21 cellular contexts compared by ENCODE assay signal in the genomic region with DNA sequence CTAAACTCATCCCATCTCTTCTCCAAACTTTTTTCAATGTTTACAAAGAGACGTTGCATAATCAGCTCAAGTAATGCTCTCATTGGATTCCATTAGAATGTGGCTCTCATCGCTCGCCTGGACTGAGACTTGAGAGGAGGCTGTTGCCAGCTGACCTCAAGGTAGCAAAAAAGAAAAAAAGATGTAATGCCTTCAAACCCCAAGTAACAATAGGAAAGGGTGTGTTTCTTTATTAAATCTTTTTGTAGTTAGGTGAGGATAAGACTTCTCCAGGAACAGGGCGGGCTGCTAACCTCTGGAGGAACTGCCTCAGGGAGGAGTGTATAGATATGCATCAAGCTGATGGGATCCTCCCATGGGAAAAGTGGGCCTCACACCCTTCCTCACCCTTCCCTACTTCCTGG. TPM values are rescaled to one million over a fixed set of nuclear protein-coding genes. Genes with fewer than 3 reads are reported as not detected.
A peak's percentile ranks its signal among the peaks of the same experiment; 100 is the strongest.
DNase-seq lines count a peak whose midpoint lies in the region; ATAC-seq and TF ChIP-seq lines count a peak whose summit lies in the region.
"Had no signal": no experiment of that assay in that cellular context is flagged by ENCODE, and none has a peak within 500 bp of the region (broad histone marks: within the 10 kb centered on the region; RNA-seq: fewer than 3 reads in every experiment).

No MANE protein-coding gene starts in this region.

- H3K36me3 Mint-ChIP-seq in neural progenitor cell, result no peaks in the 10 kb centered on the region

- H3K27ac ChIP-seq in GM23248 (no peak overlapping the region), IMR-90 (ENCODE audit: insufficient read depth, low read length) (no peak overlapping the region), epithelial cell of prostate (peak overlapping the region; percentile 98), neural progenitor cell (no peak overlapping the region)
- H3K27ac ChIP-seq: tibial artery had no signal

- peak overlapping the region; percentile 5 for H3K4me3 Mint-ChIP-seq in neural progenitor cell
- H3K4me3 Mint-ChIP-seq: activated CD4-positive, alpha-beta T cell treated with anti-CD3 and anti-CD28 coated beads for 36 hours; dendritic cell treated with granulocyte-macrophage colony-stimulating factor and Interleukin-4, amounts not matched to agents 40 ng/mL and 50 ng/mL, for 4 days; HFFc6; immature natural killer cell had no signal

- H3K18ac ChIP-seq in IMR-90 (ENCODE audit: low read depth, low read length), result no peak overlapping the region

- peaks cover 30% of the 10 kb centered on the region for H3K4me1 Mint-ChIP-seq in neural progenitor cell

- WGBS in GM23248 (ENCODE audit: low coverage in 1 of 2, low lambda C conversion rate in 2 of 2, missing lambda C conversion rate in 2 of 2), 2 experiments, result 63 to 65% methylated on average over 4 of the region's 4 CpGs
- WGBS in IMR-90 (ENCODE audit: extremely low coverage in 2 of 2, insufficient read length in 1 of 2), 2 experiments, result 0% methylated on average over 1 of the region's 4 CpGs; no CpG with 5 or more reads in 1 of the 2 experiments

- TF ChIP-seq POLR2A in IMR-90 (IDR thresholded peaks at IDR 0.05; ENCODE audit: low read depth, low read length), result no peak

- no peak overlapping the region for H4K8ac ChIP-seq in IMR-90 (ENCODE audit: low read depth in 2 of 2, low read length in 2 of 2)

- BruUV-seq in IMR-90 (replicated peaks; lab: Mats Ljungman, UMichigan), result no TSS peak

- TF ChIP-seq RAD21 in IMR-90 (IDR thresholded peaks at IDR 0.05; ENCODE audit: low read length), result no peak

- H3K27me3 ChIP-seq in GM23248 (replicated peaks; ENCODE audit: insufficient read depth), result no peaks in the 10 kb centered on the region
- peaks cover 3% of the 10 kb centered on the region; the same call in 1 of the 2 replicates for H3K27me3 ChIP-seq in IMR-90 (ENCODE audit: control insufficient read depth, insufficient read depth, low read length)
- H3K27me3 ChIP-seq in neural progenitor cell, result peaks cover 100% of the 10 kb centered on the region

- H2BK120ac ChIP-seq in IMR-90 (ENCODE audit: low read depth, low read length), result no peak overlapping the region

- in situ Hi-C loops in GM23248 (cut with MboI), result no loop called here
- in situ Hi-C loops in IMR-90 (cut with MboI; ENCODE audit: low sequenced_read_pairs), result no loop called here

- dilution Hi-C loops in IMR-90 (cut with HindIII; ENCODE audit: low sequenced_read_pairs, unreplicated experiment), result no loop called here

- no peak overlapping the region for H4K5ac ChIP-seq in IMR-90 (ENCODE audit: low read depth, low read length)

- no peak overlapping the region for H2AFZ ChIP-seq in GM23248
- H2AFZ ChIP-seq in IMR-90 (replicated peaks; ENCODE audit: low read length, poor library complexity), result no peak overlapping the region
- no peak overlapping the region for H2AFZ ChIP-seq in neural progenitor cell (replicated peaks)

- H3K9me2 ChIP-seq in GM23248 (ENCODE audit: insufficient read depth), result no peaks in the 10 kb centered on the region

- no peak overlapping the region for H3K4me3 ChIP-seq in GM23248
- no peak overlapping the region for H3K4me3 ChIP-seq in IMR-90 (ENCODE audit: insufficient read depth, low read depth, low read length)
- H3K4me3 ChIP-seq in neural progenitor cell, result no peak overlapping the region
- H3K4me3 ChIP-seq: tibial artery had no signal

- no peaks in the 10 kb centered on the region for H3K79me1 ChIP-seq in IMR-90 (ENCODE audit: low read depth in 1 of 2, low read length in 2 of 2)

- H2BK20ac ChIP-seq in IMR-90 (ENCODE audit: low read depth, low read length), result no peak overlapping the region

- peaks cover 83% of the 10 kb centered on the region for H3K27me3 Mint-ChIP-seq in neural progenitor cell (ENCODE audit: insufficient read depth, low read depth)

- H3K23ac ChIP-seq in IMR-90 (ENCODE audit: low read depth, low read length), result no peak overlapping the region

- H4K20me1 ChIP-seq in GM23248 (ENCODE audit: insufficient read depth) (no peaks in the 10 kb centered on the region), IMR-90 (ENCODE audit: insufficient read depth, low read length) (no peaks in the 10 kb centered on the region), neural progenitor cell (ENCODE audit: low read depth) (peaks cover 44% of the 10 kb centered on the region)

- no peak overlapping the region for H3K27ac Mint-ChIP-seq in neural progenitor cell
- H3K27ac Mint-ChIP-seq: activated CD4-positive, alpha-beta T cell treated with anti-CD3 and anti-CD28 coated beads for 36 hours; activated T-helper 2 cell treated with anti-CD3 and anti-CD28 coated beads, Interferon-gamma antibody, Interleukin-2, Interleukin-4, amounts not matched to agents 10 μg/mL and 5 μg/mL and 100 μg/mL, durations not matched to agents 14 hours and 24 hours and 36 hours; dendritic cell treated with granulocyte-macrophage colony-stimulating factor and Interleukin-4, amounts not matched to agents 40 ng/mL and 50 ng/mL, for 4 days; HFFc6; immature natural killer cell had no signal

- no peak overlapping the region for H2BK15ac ChIP-seq in IMR-90 (ENCODE audit: low read depth, low read length)

- intact Hi-C loops in IMR-90 (cut with micrococcal nuclease), result no loop called here

- POLR2A ChIA-PET in IMR-90 (lab: Charles Lee; ENCODE audit: unreplicated experiment), result no interaction called here

- TF ChIP-seq CTCF in IMR-90 (conservative IDR thresholded peaks at IDR 0.05; ENCODE audit: low read depth, low read length) (no peak), neural progenitor cell (IDR thresholded peaks at IDR 0.05) (no peak)

- DNase-seq in GM23248 (peak; percentile 73), IMR-90 (peak; percentile 69), epithelial cell of prostate (ENCODE audit: low read depth, low spot score) (no peak), neural progenitor cell (ENCODE audit: low spot score) (no peak), iPS-NIHi7 (ENCODE audit: extremely low spot score) (no peak), DMS153 (lab: John Stamatoyannopoulos, UW) (no peak), HPDE6-E6E7 (ENCODE audit: extremely low spot score) (no peak)
- DNase-seq: activated CD4-positive, alpha-beta T cell treated with anti-CD3 and anti-CD28 coated beads for 36 hours; AML-193; COR-L47; erythroblast; GDM1; HFFc6; immature natural killer cell; NCI-H1930; NCI-H510A; stimulated activated naive CD4-positive, alpha-beta T cell treated with Interleukin-2 at 50 U/mL for 16 hours had no signal

- H3K9me3 Mint-ChIP-seq in neural progenitor cell, result peaks cover 2% of the 10 kb centered on the region
- H3K9me3 Mint-ChIP-seq: activated T-helper 2 cell treated with anti-CD3 and anti-CD28 coated beads, Interferon-gamma antibody, Interleukin-2, Interleukin-4, amounts not matched to agents 10 μg/mL and 5 μg/mL and 100 μg/mL, durations not matched to agents 14 hours and 24 hours and 36 hours; dendritic cell treated with granulocyte-macrophage colony-stimulating factor and Interleukin-4, amounts not matched to agents 40 ng/mL and 50 ng/mL, for 4 days; HFFc6 had no signal

- no peaks in the 10 kb centered on the region for H3K9me3 ChIP-seq in GM23248 (ENCODE audit: low read depth)
- no peaks in the 10 kb centered on the region for H3K9me3 ChIP-seq in IMR-90 (ENCODE audit: control insufficient read depth, insufficient read depth, low read length)
- H3K9me3 ChIP-seq in neural progenitor cell (ENCODE audit: low read depth), result no peaks in the 10 kb centered on the region
- H3K9me3 ChIP-seq: tibial artery had no signal

- peaks cover 20% of the 10 kb centered on the region for H3K4me1 ChIP-seq in GM23248 (ENCODE audit: insufficient read depth)
- no peaks in the 10 kb centered on the region; the same call in 1 of the 2 replicates for H3K4me1 ChIP-seq in IMR-90 (ENCODE audit: control insufficient read depth, insufficient read depth, low read length)
- H3K4me1 ChIP-seq in neural progenitor cell, result peaks cover 25% of the 10 kb centered on the region

- ATAC-seq in IMR-90 (ENCODE audit: low read depth), result no peak
- ATAC-seq: activated CD4-positive, alpha-beta T cell treated with anti-CD3 and anti-CD28 coated beads for 36 hours; sciatic nerve had no signal

- no peak overlapping the region for H4K91ac ChIP-seq in IMR-90 (ENCODE audit: insufficient read depth, low read depth, low read length)

- no peak overlapping the region for H3K4ac ChIP-seq in IMR-90 (ENCODE audit: low read depth, low read length)

- H3K56ac ChIP-seq in IMR-90 (ENCODE audit: extremely low read depth, insufficient read depth, low read length), result no peak overlapping the region

- H3F3A ChIP-seq in GM23248 (ENCODE audit: insufficient read depth) (peaks cover 32% of the 10 kb centered on the region), neural progenitor cell (ENCODE audit: low read depth) (peaks cover 27% of the 10 kb centered on the region)

- CTCF ChIA-PET in IMR-90 (lab: Yijun Ruan, JAX), result no interaction called here

- H3K79me2 ChIP-seq in GM23248 (ENCODE audit: insufficient read depth), result 0 out of 2 replicates have a peak, but pooled peaks cover 4% of the 10 kb centered on the region
- H3K79me2 ChIP-seq in neural progenitor cell (ENCODE audit: low read depth), result no peaks in the 10 kb centered on the region

- H2AK5ac ChIP-seq in IMR-90 (ENCODE audit: low read depth, low read length), result no peak overlapping the region

- no peak overlapping the region for H3K4me2 ChIP-seq in GM23248 (ENCODE audit: unreplicated experiment)
- no peak overlapping the region for H3K4me2 ChIP-seq in IMR-90 (ENCODE audit: low read depth, low read length)
- no peak overlapping the region for H3K4me2 ChIP-seq in neural progenitor cell

- H2AK9ac ChIP-seq in IMR-90 (replicated peaks; ENCODE audit: low read depth, low read length, poor library complexity), result no peak overlapping the region

- H2BK5ac ChIP-seq in IMR-90 (ENCODE audit: low read depth, low read length, poor library complexity, severe bottlenecking), result no peak overlapping the region

- H3K9ac ChIP-seq in GM23248 (no peak overlapping the region), IMR-90 (ENCODE audit: low read depth, low read length) (no peak overlapping the region), neural progenitor cell (no peak overlapping the region)

- no peaks in the 10 kb centered on the region; the same call in 1 of the 2 replicates for H3K9me1 ChIP-seq in IMR-90 (ENCODE audit: insufficient read depth, low read length)

- H3K36me3 ChIP-seq in GM23248 (ENCODE audit: low read depth) (no peaks in the 10 kb centered on the region), IMR-90 (ENCODE audit: control insufficient read depth, insufficient read depth, low read length) (no peaks in the 10 kb centered on the region), neural progenitor cell (no peaks in the 10 kb centered on the region)
- H3K36me3 ChIP-seq: tibial artery had no signal

- H3K14ac ChIP-seq in IMR-90 (replicated peaks; ENCODE audit: low read depth, low read length), result no peak overlapping the region

TF ChIP-seq in IMR-90, 13 proteins besides CTCF, POLR2A, EP300 and RAD21 (continues in another document):
- TF ChIP-seq CHD1 (IDR thresholded peaks at IDR 0.05; ENCODE audit: low read depth, low read length), result no peak

RNA-seq across cellular contexts. Expression of gene PTHLH, which starts 1.0 kb away (rescaled TPM):
- total RNA-seq in GM23248 (2014; rRNA removed; shearing (Covaris generic)), result 0.51 and 6.4 TPM in 2 replicates
- 4.2 and 4.7 TPM in 2 replicates for polyA plus RNA-seq in GM23248 (2016; fragmentation: Nextera tagmentation; extraction: Ambion mirVana)
- 0.36 and 0.83 TPM in 2 replicates for total RNA-seq in IMR-90 (2012; rRNA removed)
- 1.3 and 1.6 TPM in 2 replicates for polyA plus RNA-seq in IMR-90 (2012; rRNA removed)
- polyA plus RNA-seq in IMR-90 (2012; cell fraction: cytosol; rRNA removed), result 1.0 and 2.0 TPM in 2 replicates
- 1.7 and 3.0 TPM in 2 replicates for polyA plus RNA-seq in IMR-90 (2012; cell fraction: nucleus; rRNA removed; ENCODE audit: low replicate concordance)
- total RNA-seq in neural progenitor cell (ENCODE audit: low replicate concordance), result not detected in 2 replicates
- total RNA-seq: activated CD4-positive, alpha-beta T cell treated with anti-CD3 and anti-CD28 coated beads for 36 hours; activated T-helper 2 cell treated with anti-CD3 and anti-CD28 coated beads, Interferon-gamma antibody, Interleukin-2, Interleukin-4, amounts not matched to agents 10 μg/mL and 5 μg/mL and 100 μg/mL, durations not matched to agents 14 hours and 24 hours and 36 hours had no signal
- polyA plus RNA-seq: immature natural killer cell had no signal

Comparison
In these comparisons a context has a peak if more than half of its experiments do, and no peak if none do; other contexts are left out.
1. DNase-seq: peak in GM23248 (single experiment) and IMR-90 (single experiment); none in epithelial cell of prostate (single experiment), neural progenitor cell (single experiment), iPS-NIHi7 (single experiment), DMS153 (single experiment) and HPDE6-E6E7 (single experiment).